ENCODE assay signal across 8 cellular contexts in genomic region chr18:12408247-12408869, GRCh38. TPM values are rescaled to one million over a fixed set of nuclear protein-coding genes. Genes with fewer than 3 reads are reported as not detected.
A peak's percentile ranks its signal among the peaks of the same experiment; 100 is the strongest.
DNase-seq lines count a peak whose midpoint lies in the region; ATAC-seq and TF ChIP-seq lines count a peak whose summit lies in the region.

No MANE protein-coding gene starts in this region.

- H3K36me3 ChIP-seq in mesendoderm (ENCODE audit: control insufficient read depth, insufficient read depth, low read length) (no peaks in the 10 kb centered on the region), thyroid gland (no peaks in the 10 kb centered on the region)

- peaks cover 11% of the 10 kb centered on the region for H3K79me1 ChIP-seq in mesendoderm (ENCODE audit: low read length)

- H3K27ac ChIP-seq in mesendoderm (ENCODE audit: low read depth, low read length): peak overlapping the region; percentile 42
- peak overlapping the region; percentile 66 to 83 (median 73) for H3K27ac ChIP-seq in thyroid gland

- DNase-seq in stimulated activated CD4-positive, alpha-beta T cell treated with anti-CD3 and anti-CD28 coated beads, Interleukin-4, amount 100 ng/mL, for 1 hour: peak; percentile 11
- no peak for DNase-seq in stimulated activated CD4-positive, alpha-beta T cell treated with anti-CD3 and anti-CD28 coated beads, Interleukin-12 subunit alpha, Interleukin-12 subunit beta, amount 100 ng/mL, for 4 hours
- DNase-seq in NCI-H526 treated with DMSO at 0.1 percent for 48 hours (lab: John Stamatoyannopoulos, UW) (peak; percentile 10), choroid plexus epithelial cell (ENCODE audit: low read depth) (peak; percentile 31), mesendoderm (peak; percentile 28), thyroid gland (peak; percentile 28 to 51), GM13977 (ENCODE audit: low spot score) (no peak)

- TF ChIP-seq CTCF in choroid plexus epithelial cell (conservative IDR thresholded peaks at IDR 0.05; ENCODE audit: low read depth, low read length) (no peak), thyroid gland (IDR thresholded peaks at IDR 0.05) (no peak), GM13977 (IDR thresholded peaks at IDR 0.05; ENCODE audit: extremely low read depth, insufficient read depth, missing control alignments) (no peak)

- TF ChIP-seq POLR2A in thyroid gland (IDR thresholded peaks at IDR 0.05): no peak

- intact Hi-C loops in thyroid gland (cut with DNase I): no loop called here

- peak overlapping the region; percentile 98 for H4K8ac ChIP-seq in mesendoderm (ENCODE audit: low read depth, low read length)

- H3K4ac ChIP-seq in mesendoderm (ENCODE audit: low read depth, low read length): peak overlapping the region; percentile 95

- H3K4me1 ChIP-seq in mesendoderm (ENCODE audit: control insufficient read depth, low read depth, low read length) (peaks cover 4% of the 10 kb centered on the region), thyroid gland (peaks cover 3 to 19% of the 10 kb centered on the region in 2 donors)

- peaks cover 2% of the 10 kb centered on the region for H3K27me3 ChIP-seq in mesendoderm (ENCODE audit: insufficient read depth, low read length, poor library complexity)
- H3K27me3 ChIP-seq in thyroid gland: no peaks in the 10 kb centered on the region

- no peaks in the 10 kb centered on the region for H3K9me3 ChIP-seq in thyroid gland

- H3K79me2 ChIP-seq in mesendoderm (ENCODE audit: control insufficient read depth, insufficient read depth, low read length): peaks cover 3% of the 10 kb centered on the region

- peak overlapping the region; percentile 69 for H2BK120ac ChIP-seq in mesendoderm (ENCODE audit: low read depth, low read length)

- H3K4me3 ChIP-seq in choroid plexus epithelial cell (ENCODE audit: low read depth, low read length) (peak overlapping the region; percentile 65), mesendoderm (ENCODE audit: low read length) (peak overlapping the region; percentile 63), thyroid gland (replicated peaks in 1 of 3) (peak overlapping the region in 2 of 3 donors; percentile 16 to 45)

- H2BK15ac ChIP-seq in mesendoderm (replicated peaks; ENCODE audit: low read depth): peak overlapping the region; percentile 8

- H4K5ac ChIP-seq in mesendoderm (ENCODE audit: low read length): no peak overlapping the region

- peak overlapping the region; percentile 90 for H3K56ac ChIP-seq in mesendoderm (ENCODE audit: low read length)

- ATAC-seq in GM18502 (IDR thresholded peaks at IDR 0.05; ENCODE audit: poor library complexity, unreplicated experiment): no peak

- peak overlapping the region; percentile 37 for H2AK5ac ChIP-seq in mesendoderm (ENCODE audit: low read length)

- H3K4me2 ChIP-seq in mesendoderm (ENCODE audit: low read length): peak overlapping the region; percentile 93

- H3K23ac ChIP-seq in mesendoderm (ENCODE audit: low read length): peak overlapping the region; percentile 15

- no CpG with 5 or more reads among the region's 32 CpGs for WGBS in mesendoderm (ENCODE audit: extremely low coverage, insufficient coverage, low lambda C conversion rate)
- 13 to 21% methylated on average over 8 to 17 of the region's 32 CpGs for WGBS in thyroid gland, 2 donors

- peak overlapping the region; percentile 81 for H3K9ac ChIP-seq in mesendoderm (ENCODE audit: low read length)

- no peak overlapping the region for H2BK5ac ChIP-seq in mesendoderm (ENCODE audit: low read length)

- peak overlapping the region; percentile 100 for H3K18ac ChIP-seq in mesendoderm (ENCODE audit: low read length)

- in situ Hi-C loops in GM13977 (cut with MboI; ENCODE audit: low pct_unique_long_range_greater_than_20kb, low sequenced_read_pairs, unreplicated experiment): loop anchor here (10.0 kb wide), 1 partner anchor 246 kb away; the partner anchor contains the start of gene SPIRE1

RNA-seq across cellular contexts. Expression of gene PRELID3A, which starts 0.6 kb away (rescaled TPM):
- 4.7 TPM for polyA plus RNA-seq in mesendoderm (2013, experiment 1 of 2)
- 5.1 TPM for polyA plus RNA-seq in mesendoderm (2013, experiment 2 of 2)
- 1 to 10 TPM; 1.6 to 6.2 (median 3.2) TPM for total RNA-seq in thyroid gland

RNA-seq across cellular contexts. Expression of gene AFG3L2, which starts 31.3 kb away (rescaled TPM):
- polyA plus RNA-seq in mesendoderm (2013, experiment 1 of 2): 52.6 TPM
- polyA plus RNA-seq in mesendoderm (2013, experiment 2 of 2): 52.4 TPM
- 10 to 100 TPM; 60.9 to 92.4 (median 84.7) TPM for total RNA-seq in thyroid gland

Comparison
In these comparisons a context has a peak if more than half of its experiments do, and no peak if none do; other contexts are left out.
1. DNase-seq: peak in stimulated activated CD4-positive, alpha-beta T cell treated with anti-CD3 and anti-CD28 coated beads, Interleukin-4, amount 100 ng/mL, for 1 hour (single experiment), NCI-H526 treated with DMSO at 0.1 percent for 48 hours (single experiment), choroid plexus epithelial cell (single experiment), mesendoderm (single experiment) and thyroid gland (2 of 2); none in stimulated activated CD4-positive, alpha-beta T cell treated with anti-CD3 and anti-CD28 coated beads, Interleukin-12 subunit alpha, Interleukin-12 subunit beta, amount 100 ng/mL, for 4 hours (single experiment) and GM13977 (single experiment).
2. Peak in every context shown above with its lines, with median percentiles within 50 percentile points of each other: H3K4me3 ChIP-seq.